15 cellular contexts compared by ENCODE assay signal in the genomic region with DNA sequence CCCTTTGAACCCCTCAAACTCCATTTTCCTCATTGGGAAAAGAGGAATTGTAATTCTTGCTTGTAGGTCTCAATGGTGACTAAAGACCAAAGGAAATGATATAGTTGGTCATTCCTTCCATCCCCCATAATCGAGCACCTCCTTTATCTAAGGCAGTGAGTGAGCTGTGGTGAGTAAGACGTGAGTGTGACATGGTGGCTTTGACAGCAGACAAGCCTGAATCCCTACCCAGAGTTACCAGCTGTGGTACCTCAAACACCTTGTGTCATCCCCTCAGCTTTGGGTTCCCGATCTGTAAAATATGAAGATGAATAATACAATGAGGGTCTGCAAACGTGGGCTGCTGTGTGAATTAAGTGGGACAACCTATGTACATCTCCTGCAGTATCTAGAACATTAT. TPM values are rescaled to one million over a fixed set of nuclear protein-coding genes. Genes with fewer than 3 reads are reported as not detected.
DNase-seq lines count a peak whose midpoint lies in the region; ATAC-seq, FAIRE-seq and TF ChIP-seq lines count a peak whose summit lies in the region.
"Had no signal": no experiment of that assay in that cellular context is flagged by ENCODE, and none has a peak within 500 bp of the region (broad histone marks: within the 10 kb centered on the region; RNA-seq: fewer than 3 reads in every experiment).

No MANE protein-coding gene starts in this region.

- no peak overlapping the region for H3K4me2 ChIP-seq in K562 (ENCODE audit: insufficient read depth, low read length)
- H3K4me2 ChIP-seq in osteoblast (ENCODE audit: insufficient read depth, low read length), result no peak overlapping the region

- H3K4me1 ChIP-seq in K562 (replicated peaks in 1 of 2; ENCODE audit: control insufficient read depth in 2 of 2, insufficient read depth in 2 of 2, low read length in 2 of 2) (peaks cover 13 to 23% of the 10 kb centered on the region in 2 experiments), osteoblast (ENCODE audit: insufficient read depth, low read length) (peaks cover 5% of the 10 kb centered on the region)
- H3K4me1 ChIP-seq: parathyroid adenoma had no signal

- POLR2A ChIA-PET in K562 (lab: Yijun Ruan, JAX), result interaction anchor here (0.5 kb wide), 1 partner anchor 135 kb away, joined by 3 read pairs; no protein-coding TSS in a partner anchor

- H3K9me3 ChIP-seq in K562 (replicated peaks; ENCODE audit: control insufficient read depth, insufficient read depth, low read depth, low read length), result no peaks in the 10 kb centered on the region
- H3K9me3 ChIP-seq in osteoblast (ENCODE audit: low read depth, low read length), result no peaks in the 10 kb centered on the region
- H3K9me3 ChIP-seq: tibial nerve had no signal

- in situ Hi-C loops in K562 (cut with MboI), result no loop called here

- no peak overlapping the region for H3K4me3 ChIP-seq in K562
- H3K4me3 ChIP-seq in osteoblast (ENCODE audit: insufficient read depth, low read length), result no peak overlapping the region
- H3K4me3 ChIP-seq: tibial nerve had no signal

- TF ChIP-seq CTCF in K562 (IDR thresholded peaks at IDR 0.05 in 2 of 3, conservative IDR thresholded peaks at IDR 0.05 in 1 of 3; ENCODE audit: insufficient read depth in 2 of 3, low read depth in 1 of 3, low read length in 3 of 3) (no peak), CD14-positive monocyte (IDR thresholded peaks at IDR 0.05) (no peak), osteoblast (IDR thresholded peaks at IDR 0.05; ENCODE audit: extremely low read depth, low read depth, low read length) (no peak)

- FAIRE-seq in RCC 7860 (lab: Jason Lieb, UNC) (no peak), K562 (lab: Jason Lieb, UNC) (peak; percentile 42), GM12892 (lab: Jason Lieb, UNC) (no peak)

- H3K27ac ChIP-seq in K562 (ENCODE audit: extremely low read depth, low read depth, low read length), result no peak overlapping the region
- no peak overlapping the region for H3K27ac ChIP-seq in osteoblast (ENCODE audit: low read depth, low read length)
- H3K27ac ChIP-seq: parathyroid adenoma, RWPE1 had no signal

- 19% methylated on average over 4 of the region's 4 CpGs for WGBS in K562 (ENCODE audit: insufficient coverage, low coverage, missing lambda C conversion rate)

- H3K9me1 ChIP-seq in K562 (ENCODE audit: control insufficient read depth, insufficient read depth, low read length), result no peaks in the 10 kb centered on the region

- peaks cover 23% of the 10 kb centered on the region for H3K36me3 Mint-ChIP-seq in activated CD8-positive, alpha-beta memory T cell treated with anti-CD3 and anti-CD28 coated beads, Interleukin-2, amount 10 ng/mL, durations not matched to agents 7 days and 5 days
- no peaks in the 10 kb centered on the region for H3K36me3 Mint-ChIP-seq in CD14-positive monocyte

- peak overlapping the region; percentile 53; the same call in 1 of the 2 replicates for H2AFZ ChIP-seq in K562 (ENCODE audit: low read depth, low read length)
- H2AFZ ChIP-seq in osteoblast (ENCODE audit: low read length), result no peak overlapping the region
- H2AFZ ChIP-seq: parathyroid adenoma had no signal

- no peaks in the 10 kb centered on the region for H4K20me1 ChIP-seq in K562 (replicated peaks; ENCODE audit: control insufficient read depth, insufficient read depth, low read length)
- peaks cover 47% of the 10 kb centered on the region for H4K20me1 ChIP-seq in osteoblast (ENCODE audit: insufficient read depth, low read length)

- no peaks in the 10 kb centered on the region for H3K79me2 ChIP-seq in K562 (ENCODE audit: control insufficient read depth, insufficient read depth, low read length)
- peaks cover 80% of the 10 kb centered on the region for H3K79me2 ChIP-seq in osteoblast (ENCODE audit: insufficient read depth, low read length)
- H3K79me2 ChIP-seq: parathyroid adenoma had no signal

- H3K27ac Mint-ChIP-seq in activated CD8-positive, alpha-beta memory T cell treated with anti-CD3 and anti-CD28 coated beads, Interleukin-2, amount 10 ng/mL, durations not matched to agents 7 days and 5 days, result peak overlapping the region; percentile 92
- peak overlapping the region; percentile 92 for H3K27ac Mint-ChIP-seq in stimulated activated naive CD8-positive, alpha-beta T cell treated with anti-CD3 and anti-CD28 coated beads, Interleukin-15, amount 100 ng/mL, for 72 hours
- H3K27ac Mint-ChIP-seq in CD14-positive monocyte, result peak overlapping the region in 1 of 7 donors; percentile 23

- peak; percentile 64 for ATAC-seq in activated CD8-positive, alpha-beta memory T cell treated with anti-CD3 and anti-CD28 coated beads, Interleukin-2, amount 10 ng/mL, durations not matched to agents 7 days and 5 days
- 0 out of 3 replicates have a peak, but pooled peaks have one; percentile 12 for ATAC-seq in K562
- peak; percentile 66 for ATAC-seq in stimulated activated naive CD8-positive, alpha-beta T cell treated with anti-CD3 and anti-CD28 coated beads, Interleukin-15, amount 100 ng/mL, for 72 hours

- no peaks in the 10 kb centered on the region for H3K27me3 ChIP-seq in K562 (ENCODE audit: control insufficient read depth in 2 of 2, insufficient read depth in 2 of 2, low read length in 2 of 2)
- H3K27me3 ChIP-seq in osteoblast (ENCODE audit: insufficient read depth, low read length), result no peaks in the 10 kb centered on the region
- H3K27me3 ChIP-seq: tibial nerve had no signal

- CTCF ChIA-PET in activated CD8-positive, alpha-beta memory T cell treated with anti-CD3 and anti-CD28 coated beads, Interleukin-2, amount 10 ng/mL, durations not matched to agents 7 days and 5 days (lab: Charles Lee), result interaction anchor here (1.2 to 5.9 kb wide), 4 partner anchors 9 to 16 kb away, joined by 3 to 31 read pairs (median 5); a partner anchor contains a TSS
- CTCF ChIA-PET in K562 (lab: Yijun Ruan, JAX; ENCODE audit: low intra/inter-chr PET ratio), result no interaction called here

- no peaks in the 10 kb centered on the region for H3K27me3 Mint-ChIP-seq in activated CD8-positive, alpha-beta memory T cell treated with anti-CD3 and anti-CD28 coated beads, Interleukin-2, amount 10 ng/mL, durations not matched to agents 7 days and 5 days
- no peaks in the 10 kb centered on the region for H3K27me3 Mint-ChIP-seq in stimulated activated naive CD8-positive, alpha-beta T cell treated with anti-CD3 and anti-CD28 coated beads, Interleukin-15, amount 100 ng/mL, for 72 hours
- H3K27me3 Mint-ChIP-seq in CD14-positive monocyte (ENCODE audit: low read depth in 3 of 3), result peaks cover 0 to 2% (median 0%) of the 10 kb centered on the region in 3 donors

- TF ChIP-seq EP300 in K562 (IDR thresholded peaks at IDR 0.05; ENCODE audit: low read length), result no peak

- intact Hi-C loops in K562 (cut with micrococcal nuclease) (no loop called here), CD14-positive monocyte (cut with micrococcal nuclease) (loop anchor here in 1 of 2 donors (5.0 kb wide), 1 partner anchor 142 kb away; no protein-coding TSS in a partner anchor)

- no peaks in the 10 kb centered on the region for H3K36me3 ChIP-seq in K562 (ENCODE audit: control insufficient read depth, insufficient read depth, low read length)
- H3K36me3 ChIP-seq in osteoblast (ENCODE audit: insufficient read depth, low read length), result no peaks in the 10 kb centered on the region
- H3K36me3 ChIP-seq: tibial nerve had no signal

- H3K9me3 Mint-ChIP-seq in activated CD8-positive, alpha-beta memory T cell treated with anti-CD3 and anti-CD28 coated beads, Interleukin-2, amount 10 ng/mL, durations not matched to agents 7 days and 5 days (ENCODE audit: low read depth), result no peaks in the 10 kb centered on the region
- H3K9me3 Mint-ChIP-seq in stimulated activated naive CD8-positive, alpha-beta T cell treated with anti-CD3 and anti-CD28 coated beads, Interleukin-15, amount 100 ng/mL, for 72 hours, result no peaks in the 10 kb centered on the region
- no peaks in the 10 kb centered on the region for H3K9me3 Mint-ChIP-seq in CD14-positive monocyte

- H3K4me3 Mint-ChIP-seq in activated CD8-positive, alpha-beta memory T cell treated with anti-CD3 and anti-CD28 coated beads, Interleukin-2, amount 10 ng/mL, durations not matched to agents 7 days and 5 days, result peak overlapping the region; percentile 64
- peak overlapping the region; percentile 63 to 70 for H3K4me3 Mint-ChIP-seq in stimulated activated naive CD8-positive, alpha-beta T cell treated with anti-CD3 and anti-CD28 coated beads, Interleukin-15, amount 100 ng/mL, for 72 hours
- H3K4me3 Mint-ChIP-seq in CD14-positive monocyte, result no peak overlapping the region

- no peak for TF ChIP-seq RAD21 in K562 (CRISPR knock-in tag; conservative IDR thresholded peaks at IDR 0.05 in 1 of 2, IDR thresholded peaks at IDR 0.05 in 1 of 2)

- BruUV-seq in K562 (replicated peaks; lab: Mats Ljungman, UMichigan), result no TSS peak

- TF ChIP-seq POLR2A in K562 (conservative IDR thresholded peaks at IDR 0.05) (no peak), GM12892 (IDR thresholded peaks at IDR 0.05; ENCODE audit: low read depth, low read length) (no peak)

- H3K9ac ChIP-seq in K562 (ENCODE audit: insufficient read depth in 1 of 2, low read depth in 2 of 2, low read length in 2 of 2), result no peak overlapping the region
- H3K9ac ChIP-seq: parathyroid adenoma had no signal

- DNase-seq in activated CD8-positive, alpha-beta memory T cell treated with anti-CD3 and anti-CD28 coated beads, Interleukin-2, amount 10 ng/mL, durations not matched to agents 7 days and 5 days, result peak; percentile 54
- DNase-seq in activated CD8-positive, alpha-beta memory T cell treated with anti-CD3 and anti-CD28 coated beads for 24 hours, result no peak
- peak; percentile 23 for DNase-seq in RCC 7860 (ENCODE audit: low spot score)
- DNase-seq in K562 (ENCODE audit: extremely low read depth in 1 of 4, low spot score in 3 of 4), result no peak
- no peak for DNase-seq in stimulated activated naive CD8-positive, alpha-beta T cell treated with anti-CD3 and anti-CD28 coated beads, Interleukin-15, amount 100 ng/mL, for 72 hours
- no peak for DNase-seq in GM12892 (ENCODE audit: insufficient read length)
- no peak for DNase-seq in CD14-positive monocyte (ENCODE audit: low spot score)
- DNase-seq in osteoblast (ENCODE audit: insufficient read length, low spot score, missing footprints), result no peak
- DNase-seq: ACHN, DMS153, NCI-H1092 treated with DMSO at 0.1 percent for 48 hours, NCI-H2227 treated with DMSO at 0.1 percent for 48 hours had no signal

- H3K4me1 Mint-ChIP-seq in activated CD8-positive, alpha-beta memory T cell treated with anti-CD3 and anti-CD28 coated beads, Interleukin-2, amount 10 ng/mL, durations not matched to agents 7 days and 5 days, result peaks cover 86% of the 10 kb centered on the region
- peaks cover 84% of the 10 kb centered on the region for H3K4me1 Mint-ChIP-seq in stimulated activated naive CD8-positive, alpha-beta T cell treated with anti-CD3 and anti-CD28 coated beads, Interleukin-15, amount 100 ng/mL, for 72 hours
- H3K4me1 Mint-ChIP-seq in CD14-positive monocyte, result peaks cover 18% of the 10 kb centered on the region

RNA-seq across cellular contexts. Expression of a gene that starts 8.4 kb away (rescaled TPM):
- total RNA-seq in activated CD8-positive, alpha-beta memory T cell treated with anti-CD3 and anti-CD28 coated beads, Interleukin-2, amount 10 ng/mL, durations not matched to agents 7 days and 5 days, result 10 to 100 TPM; 49.7 to 63.2 TPM
- total RNA-seq in K562 (2011; cell fraction: chromatin; rRNA removed; ENCODE audit: low replicate concordance), result 14.9 and 15.0 TPM in 2 replicates
- 7.1 and 7.5 TPM in 2 replicates for total RNA-seq in K562 (2011; cell fraction: nucleolus; rRNA removed)
- 11.6 and 16.0 TPM in 2 replicates for total RNA-seq in K562 (2011; cell fraction: nucleoplasm; rRNA removed)
- total RNA-seq in K562 (2014; rRNA removed) (5.1 and 5.2 TPM in 2 replicates), K562 (2014; rRNA removed; fragmentation: Illumina TruSeq; extraction: Trizol) (4.8 and 5.5 TPM in 2 replicates), K562 (2015; rRNA removed; fragmentation: Illumina TruSeq; extraction: Trizol) (8.9 and 9.3 TPM in 2 replicates), K562 (2021) (5.4 and 5.7 TPM in 2 replicates), osteoblast (15.9 and 17.4 TPM in 2 replicates)
- polyA plus RNA-seq in K562 (2011; rRNA removed) (5.3 and 5.8 TPM in 2 replicates), K562 (2014; fragmentation: Illumina TruSeq; extraction: Trizol) (5.9 and 7.4 TPM in 2 replicates), K562 (2014; fragmentation: Nextera tagmentation; extraction: Ambion mirVana) (1 to 10 TPM; 2.0 to 2.8 TPM), K562 (2014; rRNA removed) (5.9 and 6.7 TPM in 2 replicates), CD14-positive monocyte (1 to 10 TPM; 1.0 to 1.6 TPM)
- polyA plus RNA-seq in K562 (2011; cell fraction: cytosol; rRNA removed), result 2.0 and 3.5 TPM in 2 replicates
- 21.1 and 28.3 TPM in 2 replicates for polyA plus RNA-seq in K562 (2011; cell fraction: nucleus; rRNA removed)
- polyA plus RNA-seq in K562 (2012), result 5.0 and 7.9 TPM in 2 replicates
- 4.8 and 5.0 TPM in 2 replicates for polyA minus RNA-seq in K562 (2011; rRNA and poly(A)+ RNA removed)
- polyA minus RNA-seq in K562 (2011; cell fraction: cytosol; rRNA and poly(A)+ RNA removed), result 2.2 and 2.5 TPM in 2 replicates
- polyA minus RNA-seq in K562 (2011; cell fraction: nucleus; rRNA and poly(A)+ RNA removed), result 5.5 and 7.7 TPM in 2 replicates
- polyA plus RNA-seq in GM12892 (2012; ENCODE audit: missing spikeins), result 28.9 TPM

Comparison
In these comparisons a context has a peak if more than half of its experiments do, and no peak if none do; other contexts are left out.
1. DNase-seq: peak in activated CD8-positive, alpha-beta memory T cell treated with anti-CD3 and anti-CD28 coated beads, Interleukin-2, amount 10 ng/mL, durations not matched to agents 7 days and 5 days (single experiment) and RCC 7860 (single experiment); none in activated CD8-positive, alpha-beta memory T cell treated with anti-CD3 and anti-CD28 coated beads for 24 hours (single experiment), K562 (0 of 4), stimulated activated naive CD8-positive, alpha-beta T cell treated with anti-CD3 and anti-CD28 coated beads, Interleukin-15, amount 100 ng/mL, for 72 hours (0 of 2), GM12892 (single experiment), CD14-positive monocyte (single experiment) and osteoblast (single experiment).
2. ATAC-seq: peak in every context shown above with its lines; median percentile 66 in stimulated activated naive CD8-positive, alpha-beta T cell treated with anti-CD3 and anti-CD28 coated beads, Interleukin-15, amount 100 ng/mL, for 72 hours; 64 in activated CD8-positive, alpha-beta memory T cell treated with anti-CD3 and anti-CD28 coated beads, Interleukin-2, amount 10 ng/mL, durations not matched to agents 7 days and 5 days; 12 in K562.
3. H3K4me3 Mint-ChIP-seq: peak in activated CD8-positive, alpha-beta memory T cell treated with anti-CD3 and anti-CD28 coated beads, Interleukin-2, amount 10 ng/mL, durations not matched to agents 7 days and 5 days (single experiment) and stimulated activated naive CD8-positive, alpha-beta T cell treated with anti-CD3 and anti-CD28 coated beads, Interleukin-15, amount 100 ng/mL, for 72 hours (2 of 2); none in CD14-positive monocyte (0 of 2).